ENCODE assay signal across 23 cellular contexts in genomic region chr3:171311784-171312183, GRCh38.
DNase-seq lines count a peak whose midpoint lies in the region; ATAC-seq and TF ChIP-seq lines count a peak whose summit lies in the region.
"Had no signal": no experiment of that assay in that cellular context is flagged by ENCODE, and none has a peak within 500 bp of the region (broad histone marks: within the 10 kb centered on the region; RNA-seq: fewer than 3 reads in every experiment).

No MANE protein-coding gene starts in this region.

- no peak overlapping the region for H3K4me3 ChIP-seq in CD8-positive, alpha-beta memory T cell (ENCODE audit: low read length)
- H3K4me3 ChIP-seq in testis = no peak overlapping the region
- H3K4me3 ChIP-seq: adrenal gland, cardiac muscle cell, neural progenitor cell, prostate gland, SJCRH30, transverse colon had no signal

- H3K9me3 ChIP-seq in CD8-positive, alpha-beta memory T cell (ENCODE audit: low read length) = no peaks in the 10 kb centered on the region
- H3K9me3 ChIP-seq in testis = no peaks in the 10 kb centered on the region
- H3K9me3 ChIP-seq: adrenal gland, prostate gland, SJCRH30 had no signal

- H3K27ac Mint-ChIP-seq in CD8-positive, alpha-beta memory T cell = peak overlapping the region in 5 of 8 donors; percentile 67 to 89 (median 73)
- H3K27ac Mint-ChIP-seq in WTC11 (peak overlapping the region; percentile 15; the same call in 1 of the 2 replicates), immature natural killer cell (peak overlapping the region; percentile 47 to 88 (median 62))
- H3K27ac Mint-ChIP-seq: B cell, memory B cell, neural progenitor cell had no signal

- no peak for ATAC-seq in WTC11
- ATAC-seq in HG02981 (IDR thresholded peaks at IDR 0.05; ENCODE audit: unreplicated experiment) = no peak
- ATAC-seq: HCT116 had no signal

- H3K4me3 Mint-ChIP-seq in CD8-positive, alpha-beta memory T cell = peak overlapping the region in 4 of 7 donors; percentile 16 to 56 (median 24)
- H3K4me3 Mint-ChIP-seq in WTC11 (no peak overlapping the region), immature natural killer cell (peak overlapping the region; percentile 14 to 65 (median 49))
- H3K4me3 Mint-ChIP-seq: B cell, memory B cell, neural progenitor cell had no signal

- no peak overlapping the region for H3K27ac ChIP-seq in CD8-positive, alpha-beta memory T cell (ENCODE audit: low read depth, low read length)
- no peak overlapping the region for H3K27ac ChIP-seq in testis
- H3K27ac ChIP-seq: 22Rv1, adrenal gland, cardiac muscle cell, neural progenitor cell, prostate gland, SJCRH30, transverse colon had no signal

- TF ChIP-seq CTCF in WTC11 (IDR thresholded peaks at IDR 0.05) = no peak
- TF ChIP-seq CTCF in testis (IDR thresholded peaks at IDR 0.05) = no peak

- DNase-seq in DMS 273 (lab: John Stamatoyannopoulos, UW; ENCODE audit: unreplicated experiment) (peak; percentile 29), DMS 273 treated with DMSO at 0.1 percent for 48 hours (lab: John Stamatoyannopoulos, UW) (no peak), WTC11 (ENCODE audit: low spot score) (no peak), immature natural killer cell (peak; percentile 16 to 32 (median 31)), NCI-H1092 treated with DMSO at 0.1 percent for 48 hours (lab: John Stamatoyannopoulos, UW) (no peak), testis (no peak)
- DNase-seq in CD8-positive, alpha-beta memory T cell = peak in 1 of 5 donors; percentile 6
- DNase-seq: activated CD4-positive, alpha-beta T cell treated with anti-CD3 and anti-CD28 coated beads for 48 hours; adrenal gland; DMS153; effector memory CD4-positive, alpha-beta T cell; NCI-H1417; NCI-H526 treated with DMSO at 0.1 percent for 48 hours; SJCRH30; transverse colon had no signal

- no peaks in the 10 kb centered on the region for H3K27me3 Mint-ChIP-seq in CD8-positive, alpha-beta memory T cell
- H3K27me3 Mint-ChIP-seq in WTC11 (ENCODE audit: low read depth) = no peaks in the 10 kb centered on the region
- H3K27me3 Mint-ChIP-seq in immature natural killer cell (ENCODE audit: low read depth in 3 of 3) = peaks cover 0 to 6% (median 0%) of the 10 kb centered on the region in 3 donors
- H3K27me3 Mint-ChIP-seq: B cell, memory B cell had no signal

- H3K4me1 Mint-ChIP-seq in CD8-positive, alpha-beta memory T cell = peaks cover 75 to 92% (median 88%) of the 10 kb centered on the region in 3 donors
- H3K4me1 Mint-ChIP-seq in WTC11 (peaks cover 50% of the 10 kb centered on the region), immature natural killer cell (peaks cover 80 to 97% of the 10 kb centered on the region in 2 donors)
- H3K4me1 Mint-ChIP-seq: B cell, memory B cell had no signal

- WGBS in testis, 2 donors = 72 to 81% methylated on average over 6 of the region's 6 CpGs

- peaks cover 21% of the 10 kb centered on the region for H3K4me1 ChIP-seq in CD8-positive, alpha-beta memory T cell (ENCODE audit: insufficient read depth, low read length)
- no peaks in the 10 kb centered on the region for H3K4me1 ChIP-seq in testis
- H3K4me1 ChIP-seq: adrenal gland, neural progenitor cell, prostate gland had no signal

- intact Hi-C loops in testis (cut with DNase I; ENCODE audit: low total_unique reads) = no loop called here

- no peaks in the 10 kb centered on the region for H3K27me3 ChIP-seq in CD8-positive, alpha-beta memory T cell (ENCODE audit: insufficient read depth, low read length, poor library complexity, severe bottlenecking)
- no peaks in the 10 kb centered on the region for H3K27me3 ChIP-seq in testis
- H3K27me3 ChIP-seq: adrenal gland, cardiac muscle cell, neural progenitor cell, SJCRH30, transverse colon had no signal

- CTCF ChIA-PET in CD8-positive, alpha-beta memory T cell (lab: Charles Lee) = interaction anchor here (1.5 kb wide), 1 partner anchor 125 kb away, joined by 4 read pairs; no protein-coding TSS in a partner anchor
- CTCF ChIA-PET in WTC11 (lab: Charles Lee) = no interaction called here

- H3K9me3 Mint-ChIP-seq in CD8-positive, alpha-beta memory T cell = peaks cover 0 to 3% (median 0%) of the 10 kb centered on the region in 5 donors
- peaks cover 12% of the 10 kb centered on the region for H3K9me3 Mint-ChIP-seq in WTC11
- H3K9me3 Mint-ChIP-seq in immature natural killer cell = no peaks in the 10 kb centered on the region
- H3K9me3 Mint-ChIP-seq: memory B cell had no signal

- POLR2A ChIA-PET in CD8-positive, alpha-beta memory T cell (lab: Charles Lee) = no interaction called here
- POLR2A ChIA-PET in WTC11 (lab: Charles Lee) = interaction anchor here (0.7 kb wide), 1 partner anchor 89 kb away, joined by 5 read pairs; no protein-coding TSS in a partner anchor

- peaks cover 0 to 9% (median 0%) of the 10 kb centered on the region in 3 donors for H3K36me3 Mint-ChIP-seq in CD8-positive, alpha-beta memory T cell
- H3K36me3 Mint-ChIP-seq in WTC11 (no peaks in the 10 kb centered on the region; the same call in 1 of the 2 replicates), immature natural killer cell (no peaks in the 10 kb centered on the region)
- H3K36me3 Mint-ChIP-seq: memory B cell had no signal

- TF ChIP-seq POLR2A in testis (IDR thresholded peaks at IDR 0.05) = no peak

- no peaks in the 10 kb centered on the region for H3K36me3 ChIP-seq in CD8-positive, alpha-beta memory T cell (ENCODE audit: insufficient read depth, low read length)
- H3K36me3 ChIP-seq in testis (ENCODE audit: low read depth, missing control alignments) = no peaks in the 10 kb centered on the region
- H3K36me3 ChIP-seq: adrenal gland, cardiac muscle cell, neural progenitor cell, prostate gland, SJCRH30, transverse colon had no signal

TF ChIP-seq in WTC11, 78 proteins besides CTCF, POLR2A, EP300 and RAD21 (continues in another document):
- TF ChIP-seq ATF1 (CRISPR knock-in tag; IDR thresholded peaks at IDR 0.05) (no peak), KAT7 (CRISPR knock-in tag; IDR thresholded peaks at IDR 0.05; ENCODE audit: borderline replicate concordance) (no peak), NFATC4 (CRISPR knock-in tag; IDR thresholded peaks at IDR 0.05) (no peak), MAX (CRISPR knock-in tag; IDR thresholded peaks at IDR 0.05) (no peak), ZNF396 (CRISPR knock-in tag; IDR thresholded peaks at IDR 0.05; ENCODE audit: borderline replicate concordance) (no peak), NR1H2 (CRISPR knock-in tag; IDR thresholded peaks at IDR 0.05) (no peak), USF2 (CRISPR knock-in tag; IDR thresholded peaks at IDR 0.05) (no peak), NR3C1 (CRISPR knock-in tag; conservative IDR thresholded peaks at IDR 0.05; ENCODE audit: low read depth) (no peak), SMAD4 (CRISPR knock-in tag; IDR thresholded peaks at IDR 0.05) (no peak), ZNF121 (CRISPR knock-in tag; IDR thresholded peaks at IDR 0.05) (no peak), SOX15 (CRISPR knock-in tag; IDR thresholded peaks at IDR 0.05) (no peak), SMAD3 (CRISPR knock-in tag; IDR thresholded peaks at IDR 0.05; ENCODE audit: borderline replicate concordance) (no peak), STAT6 (CRISPR knock-in tag; conservative IDR thresholded peaks at IDR 0.05; ENCODE audit: low read depth) (no peak), ATF2 (CRISPR knock-in tag; IDR thresholded peaks at IDR 0.05; ENCODE audit: borderline replicate concordance, low read depth) (no peak)

Comparison
In these comparisons a context has a peak if more than half of its experiments do, and no peak if none do; other contexts are left out.
1. DNase-seq: peak in DMS 273 (single experiment) and immature natural killer cell (3 of 3); none in DMS 273 treated with DMSO at 0.1 percent for 48 hours (single experiment), WTC11 (single experiment), NCI-H1092 treated with DMSO at 0.1 percent for 48 hours (single experiment) and testis (single experiment).
2. H3K27ac Mint-ChIP-seq: peak in every context shown above with its lines; median percentile 73 in CD8-positive, alpha-beta memory T cell; 62 in immature natural killer cell; 15 in WTC11.